ENCODE assay signal across 1 cellular context in genomic region chr7:102811942-102812678, GRCh38.
A peak's percentile ranks its signal among the peaks of the same experiment; 100 is the strongest.
TF ChIP-seq lines count a peak whose summit lies in the region.

No MANE protein-coding gene starts in this region.

TF ChIP-seq in HepG2, 621 proteins besides CTCF, POLR2A, EP300 and RAD21 (continued from another document):
- TF ChIP-seq, protein P1, sequence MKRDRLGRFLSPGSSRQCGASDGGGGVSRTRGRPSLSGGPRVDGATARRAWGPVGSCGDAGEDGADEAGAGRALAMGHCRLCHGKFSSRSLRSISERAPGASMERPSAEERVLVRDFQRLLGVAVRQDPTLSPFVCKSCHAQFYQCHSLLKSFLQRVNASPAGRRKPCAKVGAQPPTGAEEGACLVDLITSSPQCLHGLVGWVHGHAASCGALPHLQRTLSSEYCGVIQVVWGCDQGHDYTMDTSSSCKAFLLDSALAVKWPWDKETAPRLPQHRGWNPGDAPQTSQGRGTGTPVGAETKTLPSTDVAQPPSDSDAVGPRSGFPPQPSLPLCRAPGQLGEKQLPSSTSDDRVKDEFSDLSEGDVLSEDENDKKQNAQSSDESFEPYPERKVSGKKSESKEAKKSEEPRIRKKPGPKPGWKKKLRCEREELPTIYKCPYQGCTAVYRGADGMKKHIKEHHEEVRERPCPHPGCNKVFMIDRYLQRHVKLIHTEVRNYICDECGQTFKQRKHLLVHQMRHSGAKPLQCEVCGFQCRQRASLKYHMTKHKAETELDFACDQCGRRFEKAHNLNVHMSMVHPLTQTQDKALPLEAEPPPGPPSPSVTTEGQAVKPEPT (CRISPR knock-in tag; IDR thresholded peaks at IDR 0.05; ENCODE audit: low read depth) = no peak
- TF ChIP-seq FOXA1 (IDR thresholded peaks at IDR 0.05) = no peak
- TF ChIP-seq FOXA1 (CRISPR knock-in tag; IDR thresholded peaks at IDR 0.05) = peak; percentile 73
- TF ChIP-seq NR2F6 (IDR thresholded peaks at IDR 0.05) = peak; percentile 31
- TF ChIP-seq NR2F6 (CRISPR knock-in tag; IDR thresholded peaks at IDR 0.05) = 0 out of 2 replicates have a peak, but pooled peaks have one; percentile 22
- TF ChIP-seq ZNF138 (CRISPR knock-in tag; IDR thresholded peaks at IDR 0.05; ENCODE audit: low read depth) = no peak
- TF ChIP-seq, protein P2, sequence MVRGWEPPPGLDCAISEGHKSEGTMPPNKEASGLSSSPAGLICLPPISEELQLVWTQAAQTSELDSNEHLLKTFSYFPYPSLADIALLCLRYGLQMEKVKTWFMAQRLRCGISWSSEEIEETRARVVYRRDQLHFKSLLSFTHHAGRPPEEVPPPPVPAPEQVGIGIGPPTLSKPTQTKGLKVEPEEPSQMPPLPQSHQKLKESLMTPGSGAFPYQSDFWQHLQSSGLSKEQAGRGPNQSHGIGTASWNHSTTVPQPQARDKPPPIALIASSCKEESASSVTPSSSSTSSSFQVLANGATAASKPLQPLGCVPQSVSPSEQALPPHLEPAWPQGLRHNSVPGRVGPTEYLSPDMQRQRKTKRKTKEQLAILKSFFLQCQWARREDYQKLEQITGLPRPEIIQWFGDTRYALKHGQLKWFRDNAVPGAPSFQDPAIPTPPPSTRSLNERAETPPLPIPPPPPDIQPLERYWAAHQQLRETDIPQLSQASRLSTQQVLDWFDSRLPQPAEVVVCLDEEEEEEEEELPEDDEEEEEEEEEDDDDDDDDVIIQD (CRISPR knock-in tag; IDR thresholded peaks at IDR 0.05; ENCODE audit: low read depth) = peak; percentile 42; the same call in 1 of the 2 replicates
- TF ChIP-seq RARA (CRISPR knock-in tag; IDR thresholded peaks at IDR 0.05) = peak; percentile 68
- TF ChIP-seq MAFF (IDR thresholded peaks at IDR 0.05; ENCODE audit: low read depth, low read length) = peak; percentile 99
- TF ChIP-seq SIX1 (CRISPR knock-in tag; IDR thresholded peaks at IDR 0.05; ENCODE audit: borderline replicate concordance) = no peak
- peak; percentile 64 for TF ChIP-seq ARID5B (CRISPR knock-in tag; IDR thresholded peaks at IDR 0.05)
- 0 out of 2 replicates have a peak, but pooled peaks have one; percentile 30 for TF ChIP-seq RXRB (CRISPR knock-in tag; IDR thresholded peaks at IDR 0.05; ENCODE audit: borderline replicate concordance)
- TF ChIP-seq TBP (CRISPR knock-in tag; IDR thresholded peaks at IDR 0.05) = no peak
- TF ChIP-seq IKZF4 (CRISPR knock-in tag; IDR thresholded peaks at IDR 0.05; ENCODE audit: borderline replicate concordance, low read depth, not compliant biosample characterization) = no peak
- peak; percentile 20; the same call in 1 of the 2 replicates for TF ChIP-seq THAP11 (CRISPR knock-in tag; IDR thresholded peaks at IDR 0.05)
- no peak for TF ChIP-seq HDAC6 (IDR thresholded peaks at IDR 0.05; ENCODE audit: low read depth, low read length)
- 0 out of 2 replicates have a peak, but pooled peaks have one; percentile 20 for TF ChIP-seq NR2F2 (IDR thresholded peaks at IDR 0.05; ENCODE audit: borderline replicate concordance, low read depth)
- 0 out of 2 replicates have a peak, but pooled peaks have one; percentile 12 for TF ChIP-seq ZNF652 (CRISPR knock-in tag; IDR thresholded peaks at IDR 0.05; ENCODE audit: borderline replicate concordance, low read depth)
- peak; percentile 99 for TF ChIP-seq MAFK (conservative IDR thresholded peaks at IDR 0.05 in 1 of 2, IDR thresholded peaks at IDR 0.05 in 1 of 2; ENCODE audit: low read length in 2 of 2)
- TF ChIP-seq ZNF766 (CRISPR knock-in tag; IDR thresholded peaks at IDR 0.05; ENCODE audit: borderline replicate concordance) = no peak
- TF ChIP-seq, protein P3, sequence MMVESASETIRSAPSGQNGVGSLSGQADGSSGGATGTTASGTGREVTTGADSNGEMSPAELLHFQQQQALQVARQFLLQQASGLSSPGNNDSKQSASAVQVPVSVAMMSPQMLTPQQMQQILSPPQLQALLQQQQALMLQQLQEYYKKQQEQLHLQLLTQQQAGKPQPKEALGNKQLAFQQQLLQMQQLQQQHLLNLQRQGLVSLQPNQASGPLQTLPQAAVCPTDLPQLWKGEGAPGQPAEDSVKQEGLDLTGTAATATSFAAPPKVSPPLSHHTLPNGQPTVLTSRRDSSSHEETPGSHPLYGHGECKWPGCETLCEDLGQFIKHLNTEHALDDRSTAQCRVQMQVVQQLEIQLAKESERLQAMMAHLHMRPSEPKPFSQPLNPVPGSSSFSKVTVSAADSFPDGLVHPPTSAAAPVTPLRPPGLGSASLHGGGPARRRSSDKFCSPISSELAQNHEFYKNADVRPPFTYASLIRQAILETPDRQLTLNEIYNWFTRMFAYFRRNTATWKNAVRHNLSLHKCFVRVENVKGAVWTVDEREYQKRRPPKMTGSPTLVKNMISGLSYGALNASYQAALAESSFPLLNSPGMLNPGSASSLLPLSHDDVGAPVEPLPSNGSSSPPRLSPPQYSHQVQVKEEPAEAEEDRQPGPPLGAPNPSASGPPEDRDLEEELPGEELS (CRISPR knock-in tag; IDR thresholded peaks at IDR 0.05) = peak; percentile 41; the same call in 1 of the 2 replicates
- 0 out of 2 replicates have a peak, but pooled peaks have one; percentile 18 for TF ChIP-seq NFIC (IDR thresholded peaks at IDR 0.05; ENCODE audit: low read length)
- TF ChIP-seq HNF4A (CRISPR knock-in tag; IDR thresholded peaks at IDR 0.05) = 0 out of 2 replicates have a peak, but pooled peaks have one; percentile 29
- TF ChIP-seq CEBPG (CRISPR knock-in tag; IDR thresholded peaks at IDR 0.05) = 0 out of 2 replicates have a peak, but pooled peaks have one; percentile 5
- no peak for TF ChIP-seq ZNF530 (CRISPR knock-in tag; IDR thresholded peaks at IDR 0.05; ENCODE audit: low read depth)
- TF ChIP-seq NCOA2 (CRISPR knock-in tag; IDR thresholded peaks at IDR 0.05) = 0 out of 2 replicates have a peak, but pooled peaks have one; percentile 32
- TF ChIP-seq FOXO1 (CRISPR knock-in tag; IDR thresholded peaks at IDR 0.05) = peak; percentile 27; the same call in 1 of the 2 replicates
- TF ChIP-seq FOXP1 (IDR thresholded peaks at IDR 0.05) = no peak
- TF ChIP-seq FOXP1 (CRISPR knock-in tag; IDR thresholded peaks at IDR 0.05) = peak; percentile 60; the same call in 1 of the 2 replicates
- peak; percentile 26; the same call in 1 of the 2 replicates for TF ChIP-seq SAP130 (CRISPR knock-in tag; IDR thresholded peaks at IDR 0.05; ENCODE audit: low read depth)
- peak; percentile 61; the same call in 1 of the 2 replicates for TF ChIP-seq FOXK1 (CRISPR knock-in tag; IDR thresholded peaks at IDR 0.05; ENCODE audit: borderline replicate concordance, low read depth)
- TF ChIP-seq, protein P4, sequence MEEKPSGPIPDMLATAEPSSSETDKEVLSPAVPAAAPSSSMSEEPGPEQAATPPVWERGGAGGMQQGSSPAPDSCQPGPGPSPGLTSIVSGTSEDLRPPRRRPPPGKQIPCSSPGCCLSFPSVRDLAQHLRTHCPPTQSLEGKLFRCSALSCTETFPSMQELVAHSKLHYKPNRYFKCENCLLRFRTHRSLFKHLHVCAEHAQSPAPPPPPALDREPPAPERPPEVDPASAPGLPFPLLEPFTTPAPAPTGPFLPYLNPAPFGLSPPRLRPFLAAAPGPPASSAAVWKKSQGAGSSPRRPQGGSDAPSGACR (CRISPR knock-in tag; IDR thresholded peaks at IDR 0.05) = no peak
- peak; percentile 90 for TF ChIP-seq ZNF12 (CRISPR knock-in tag; IDR thresholded peaks at IDR 0.05)
- TF ChIP-seq FOXA3 (CRISPR knock-in tag; IDR thresholded peaks at IDR 0.05) = peak; percentile 85
- TF ChIP-seq SSRP1 (CRISPR knock-in tag; IDR thresholded peaks at IDR 0.05) = no peak
TF ChIP-seq in HepG2: peak in this region for 26.
